In genomic region chr2:172454404-172455120, GRCh38 we compare ENCODE assay signal across 23 cellular contexts. TPM values are rescaled to one million over a fixed set of nuclear protein-coding genes. Genes with fewer than 3 reads are reported as not detected.
DNase-seq lines count a peak whose midpoint lies in the region; ATAC-seq and TF ChIP-seq lines count a peak whose summit lies in the region.
"Had no signal": no experiment of that assay in that cellular context is flagged by ENCODE, and none has a peak within 500 bp of the region (broad histone marks: within the 10 kb centered on the region; RNA-seq: fewer than 3 reads in every experiment).

No MANE protein-coding gene starts in this region.

- intact Hi-C loops in CD8-positive, alpha-beta T cell (cut with DNase I, micrococcal nuclease), result no loop called here
- intact Hi-C loops in tibial artery (cut with DNase I; ENCODE audit: low total_unique reads) (no loop called here), ovary (cut with DNase I) (no loop called here)

- WGBS in iPS DF 6.9 (ENCODE audit: insufficient coverage, insufficient read length), result no CpG with 5 or more reads among the region's 6 CpGs
- 77 to 82% (median 77%) methylated on average over 6 of the region's 6 CpGs for WGBS in ovary, 3 donors

- peak overlapping the region in 2 of 4 donors; percentile 7 to 42 for H3K4me3 Mint-ChIP-seq in CD4-positive, CD25-positive, alpha-beta regulatory T cell
- H3K4me3 Mint-ChIP-seq in CD8-positive, alpha-beta T cell, result peak overlapping the region; percentile 33
- H3K4me3 Mint-ChIP-seq: activated CD8-positive, alpha-beta memory T cell treated with anti-CD3 and anti-CD28 coated beads, Interleukin-2, amount 10 ng/mL, durations not matched to agents 7 days and 5 days; endodermal cell had no signal

- H3K36me3 ChIP-seq in CD4-positive, CD25-positive, alpha-beta regulatory T cell (ENCODE audit: control insufficient read depth, insufficient read depth, low read length), result peaks cover 4% of the 10 kb centered on the region
- H3K36me3 ChIP-seq in CD8-positive, alpha-beta T cell (ENCODE audit: insufficient read depth, low read length), result peaks cover 5% of the 10 kb centered on the region
- no peaks in the 10 kb centered on the region for H3K36me3 ChIP-seq in iPS DF 6.9 (ENCODE audit: control insufficient read depth, insufficient read depth, low read length)
- no peaks in the 10 kb centered on the region for H3K36me3 ChIP-seq in tibial artery
- no peaks in the 10 kb centered on the region for H3K36me3 ChIP-seq in ovary
- H3K36me3 ChIP-seq: adrenal gland, heart left ventricle, lower lobe of right lung, tibial nerve had no signal

- H3K27ac Mint-ChIP-seq in CD4-positive, CD25-positive, alpha-beta regulatory T cell, result peak overlapping the region in 2 of 3 donors; percentile 62 to 85
- peak overlapping the region; percentile 86 for H3K27ac Mint-ChIP-seq in CD8-positive, alpha-beta T cell
- H3K27ac Mint-ChIP-seq: activated CD8-positive, alpha-beta memory T cell treated with anti-CD3 and anti-CD28 coated beads, Interleukin-2, amount 10 ng/mL, durations not matched to agents 7 days and 5 days; endodermal cell had no signal

- H3K4me1 Mint-ChIP-seq in CD4-positive, CD25-positive, alpha-beta regulatory T cell, result peaks cover 10 to 86% (median 49%) of the 10 kb centered on the region in 4 donors
- H3K4me1 Mint-ChIP-seq in CD8-positive, alpha-beta T cell (ENCODE audit: low read depth), result peaks cover 84% of the 10 kb centered on the region

- H3K36me3 Mint-ChIP-seq in CD4-positive, CD25-positive, alpha-beta regulatory T cell, result peaks cover 17% of the 10 kb centered on the region
- peaks cover 36% of the 10 kb centered on the region for H3K36me3 Mint-ChIP-seq in CD8-positive, alpha-beta T cell
- H3K36me3 Mint-ChIP-seq: activated CD8-positive, alpha-beta memory T cell treated with anti-CD3 and anti-CD28 coated beads, Interleukin-2, amount 10 ng/mL, durations not matched to agents 7 days and 5 days had no signal

- TF ChIP-seq POLR2A in ovary (IDR thresholded peaks at IDR 0.05), result no peak

- H3K4me1 ChIP-seq in CD4-positive, CD25-positive, alpha-beta regulatory T cell (ENCODE audit: control insufficient read depth, insufficient read depth, low read length, poor library complexity, severe bottlenecking), result peaks cover 23% of the 10 kb centered on the region
- peaks cover 81% of the 10 kb centered on the region for H3K4me1 ChIP-seq in CD8-positive, alpha-beta T cell (ENCODE audit: insufficient read depth, low read length)
- H3K4me1 ChIP-seq in iPS DF 6.9 (ENCODE audit: control insufficient read depth, insufficient read depth, low read length) (peaks cover 8% of the 10 kb centered on the region), tibial artery (peaks cover 0 to 12% (median 7%) of the 10 kb centered on the region in 4 donors), ovary (ENCODE audit: insufficient read depth) (peaks cover 2% of the 10 kb centered on the region)
- H3K4me1 ChIP-seq: adrenal gland had no signal

- H3K27me3 Mint-ChIP-seq in CD4-positive, CD25-positive, alpha-beta regulatory T cell, result no peaks in the 10 kb centered on the region
- no peaks in the 10 kb centered on the region for H3K27me3 Mint-ChIP-seq in CD8-positive, alpha-beta T cell (ENCODE audit: low read depth)

- no peak for DNase-seq in CD4-positive, CD25-positive, alpha-beta regulatory T cell
- DNase-seq in CD8-positive, alpha-beta T cell, result no peak
- DNase-seq in iPS DF 6.9 (ENCODE audit: low read depth, low spot score) (peak; percentile 47), tibial artery (no peak), iPS-NIHi11 (ENCODE audit: low spot score) (no peak), NCI-H226 (no peak), ovary (no peak)
- DNase-seq: activated CD8-positive, alpha-beta memory T cell treated with anti-CD3 and anti-CD28 coated beads, Interleukin-2, amount 10 ng/mL, durations not matched to agents 7 days and 5 days; activated effector memory CD4-positive, alpha-beta T cell treated with Interleukin-2 at 50 U/mL for 16 hours; adrenal gland; COR-L47; endodermal cell; heart left ventricle; lower lobe of right lung; NCI-H1930; NCI-H82; OCI-M1; SHP77 treated with DMSO at 0.1 percent for 48 hours; stimulated activated CD4-positive, alpha-beta T cell treated with anti-CD3 and anti-CD28 coated beads, Interleukin-4, amount 100 ng/mL, for 1 hour; stimulated activated naive CD4-positive, alpha-beta T cell treated with Interleukin-2 at 50 U/mL for 16 hours had no signal

- TF ChIP-seq CTCF in CD8-positive, alpha-beta T cell (IDR thresholded peaks at IDR 0.05), result no peak
- no peak for TF ChIP-seq CTCF in VCaP (conservative IDR thresholded peaks at IDR 0.05)
- no peak for TF ChIP-seq CTCF in tibial artery (IDR thresholded peaks at IDR 0.05)
- TF ChIP-seq CTCF in ovary (IDR thresholded peaks at IDR 0.05), result no peak

- CTCF ChIA-PET in CD8-positive, alpha-beta T cell (lab: Charles Lee), result interaction anchor here (1.6 to 13.1 kb wide), 3 partner anchors 7 to 22 kb away, joined by 4 to 657 read pairs (median 95); partner anchors contain the start of gene ITGA6

- no peaks in the 10 kb centered on the region for H3K9me3 Mint-ChIP-seq in CD4-positive, CD25-positive, alpha-beta regulatory T cell
- no peaks in the 10 kb centered on the region for H3K9me3 Mint-ChIP-seq in CD8-positive, alpha-beta T cell
- H3K9me3 Mint-ChIP-seq: endodermal cell had no signal

- no peak overlapping the region for H3K27ac ChIP-seq in CD4-positive, CD25-positive, alpha-beta regulatory T cell (ENCODE audit: insufficient read depth, low read length, poor library complexity, severe bottlenecking)
- H3K27ac ChIP-seq in CD8-positive, alpha-beta T cell (ENCODE audit: low read depth, low read length), result no peak overlapping the region
- peak overlapping the region; percentile 75 for H3K27ac ChIP-seq in VCaP
- H3K27ac ChIP-seq in iPS DF 6.9 (ENCODE audit: low read length), result no peak overlapping the region
- no peak overlapping the region for H3K27ac ChIP-seq in tibial artery
- H3K27ac ChIP-seq in ovary, result no peak overlapping the region
- H3K27ac ChIP-seq: adrenal gland, coronary artery, lower lobe of right lung had no signal

- no peak overlapping the region for H3K4me3 ChIP-seq in CD4-positive, CD25-positive, alpha-beta regulatory T cell (ENCODE audit: low read depth, low read length)
- H3K4me3 ChIP-seq in CD8-positive, alpha-beta T cell (ENCODE audit: low read depth, low read length), result no peak overlapping the region
- H3K4me3 ChIP-seq in iPS DF 6.9 (ENCODE audit: low read length) (no peak overlapping the region), tibial artery (no peak overlapping the region), ovary (no peak overlapping the region)
- H3K4me3 ChIP-seq: adrenal gland, coronary artery, heart left ventricle, lower lobe of right lung, tibial nerve had no signal

- POLR2A ChIA-PET in CD8-positive, alpha-beta T cell (lab: Charles Lee), result interaction anchor here (1.5 kb wide), 1 partner anchor 19 kb away, joined by 4 read pairs; no protein-coding TSS in a partner anchor

- no peak for TF ChIP-seq EP300 in ovary (IDR thresholded peaks at IDR 0.05)

- no peak for ATAC-seq in CD4-positive, CD25-positive, alpha-beta regulatory T cell (ENCODE audit: low read depth in 2 of 2)
- ATAC-seq in CD8-positive, alpha-beta T cell, result peak; percentile 5
- ATAC-seq: activated CD8-positive, alpha-beta memory T cell treated with anti-CD3 and anti-CD28 coated beads, Interleukin-2, amount 10 ng/mL, durations not matched to agents 7 days and 5 days had no signal

- H3K9me3 ChIP-seq in CD4-positive, CD25-positive, alpha-beta regulatory T cell (ENCODE audit: control insufficient read depth in 2 of 2, low read length in 2 of 2), result no peaks in the 10 kb centered on the region
- H3K9me3 ChIP-seq in CD8-positive, alpha-beta T cell (ENCODE audit: low read length), result no peaks in the 10 kb centered on the region
- H3K9me3 ChIP-seq in iPS DF 6.9 (ENCODE audit: control insufficient read depth, insufficient read depth, low read length) (no peaks in the 10 kb centered on the region), tibial artery (no peaks in the 10 kb centered on the region), ovary (no peaks in the 10 kb centered on the region)
- H3K9me3 ChIP-seq: adrenal gland, heart left ventricle, lower lobe of right lung, tibial nerve had no signal

- no peaks in the 10 kb centered on the region for H3K27me3 ChIP-seq in CD4-positive, CD25-positive, alpha-beta regulatory T cell (ENCODE audit: control insufficient read depth, insufficient read depth, low read length)
- no peaks in the 10 kb centered on the region for H3K27me3 ChIP-seq in CD8-positive, alpha-beta T cell (ENCODE audit: insufficient read depth, low read length)
- H3K27me3 ChIP-seq in iPS DF 6.9 (ENCODE audit: control insufficient read depth, insufficient read depth, low read length) (no peaks in the 10 kb centered on the region), tibial artery (no peaks in the 10 kb centered on the region), ovary (no peaks in the 10 kb centered on the region)
- H3K27me3 ChIP-seq: adrenal gland, heart left ventricle, tibial nerve had no signal

RNA-seq across cellular contexts. Expression of gene ITGA6, which starts 27.2 kb away (rescaled TPM):
- total RNA-seq in CD4-positive, CD25-positive, alpha-beta regulatory T cell, result 68.5 TPM
- polyA plus RNA-seq in CD4-positive, CD25-positive, alpha-beta regulatory T cell, result 10 to 100 TPM; 39.2 to 59.4 (median 45.8) TPM
- 10 to 100 TPM; 50.5 to 52.1 TPM for total RNA-seq in CD8-positive, alpha-beta T cell
- total RNA-seq in ovary, result 10 to 100 TPM in 5 of 7 donors, 1 to 10 TPM in 2; 8.4 to 39.6 (median 19.0) TPM
- polyA plus RNA-seq in ovary, result 10 to 100 TPM; 16.5 to 51.6 TPM
